In the genomic region with DNA sequence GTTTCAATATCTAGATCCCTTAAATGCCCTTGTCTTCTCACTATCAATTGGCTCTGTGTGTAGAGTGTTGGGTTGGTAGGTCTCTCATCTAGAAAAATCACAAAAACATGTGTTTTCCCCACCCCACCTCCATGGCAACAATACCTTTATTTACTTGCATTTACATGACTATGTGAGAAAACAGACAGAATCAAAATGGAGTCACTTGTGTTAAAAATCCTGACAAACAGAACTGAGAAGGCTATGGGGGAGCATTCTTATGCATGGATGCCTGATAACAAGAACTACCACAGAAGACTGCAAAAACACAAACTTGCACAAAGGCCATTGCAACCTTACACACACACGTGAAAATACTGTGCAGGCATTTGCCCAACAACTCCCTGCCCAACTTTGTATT, we compare ENCODE assay signal across 32 cellular contexts.
"Had no signal": no experiment of that assay in that cellular context is flagged by ENCODE, and none has a peak within 500 bp of the region (broad histone marks: within the 10 kb centered on the region; RNA-seq: fewer than 3 reads in every experiment).

No MANE protein-coding gene starts in this region.

- DNase-seq: activated CD4-positive, alpha-beta memory T cell treated with anti-CD3 and anti-CD28 coated beads for 36 hours; activated CD4-positive, alpha-beta T cell treated with anti-CD3 and anti-CD28 coated beads for 36 hours; activated CD4-positive, alpha-beta T cell treated with anti-CD3 and anti-CD28 coated beads, Interleukin-2, amount 10 ng/mL, durations not matched to agents 24 days and 14 days; activated CD4-positive, CD25-positive, alpha-beta regulatory T cell; activated CD4-positive, CD25-positive, alpha-beta regulatory T cell treated with anti-CD3 and anti-CD28 coated beads, Interleukin-2, amount 50 U/mL, for 72 hours; activated CD8-positive, alpha-beta memory T cell treated with anti-CD3 and anti-CD28 coated beads, Interleukin-2, amount 10 ng/mL, durations not matched to agents 7 days and 5 days; activated CD8-positive, alpha-beta memory T cell treated with anti-CD3 and anti-CD28 coated beads, Interleukin-2, amount 50 U/mL, for 4 hours; activated CD8-positive, alpha-beta T cell treated with anti-CD3 and anti-CD28 coated beads, Interleukin-2, amount 10 ng/mL, durations not matched to agents 7 days and 5 days; activated effector memory CD4-positive, alpha-beta T cell treated with anti-CD3 and anti-CD28 coated beads, Interleukin-2, amount 50 U/mL, for 16 hours; activated naive CD4-positive, alpha-beta T cell treated with anti-CD3 and anti-CD28 coated beads for 36 hours; activated naive CD8-positive, alpha-beta T cell treated with anti-CD3 and anti-CD28 coated beads for 36 hours; activated naive CD8-positive, alpha-beta T cell treated with anti-CD3 and anti-CD28 coated beads, Interleukin-2, amount 50 U/mL, for 24 hours; activated T-cell treated with anti-CD3 and anti-CD28 coated beads, Interleukin-2, amount 50 U/mL, for 1 hour; activated T-cell treated with anti-CD3 and anti-CD28 coated beads, Interleukin-2, amount 50 U/mL, for 48 hours; adrenal gland; amygdala; aorta; body of pancreas; caudate nucleus; effector CD8-positive, alpha-beta T cell; foreskin keratinocyte; gastrocnemius medialis; heart right ventricle; T-helper 1 cell; T-helper 17 cell; T1000; WERI-Rb-1 had no signal

- H3K4me1 ChIP-seq: adrenal gland, body of pancreas, foreskin keratinocyte, gastrocnemius medialis, heart right ventricle had no signal

- H3K4me1 Mint-ChIP-seq: activated CD4-positive, alpha-beta T cell treated with anti-CD3 and anti-CD28 coated beads for 36 hours; activated CD4-positive, alpha-beta T cell treated with anti-CD3 and anti-CD28 coated beads, Interleukin-2, amount 10 ng/mL, durations not matched to agents 24 days and 14 days; activated CD8-positive, alpha-beta memory T cell treated with anti-CD3 and anti-CD28 coated beads, Interleukin-2, amount 10 ng/mL, durations not matched to agents 7 days and 5 days; activated naive CD4-positive, alpha-beta T cell treated with anti-CD3 and anti-CD28 coated beads, Interleukin-2, amount 50 U/mL, for 24 hours; activated naive CD8-positive, alpha-beta T cell treated with anti-CD3 and anti-CD28 coated beads for 36 hours; activated naive CD8-positive, alpha-beta T cell treated with anti-CD3 and anti-CD28 coated beads, Interleukin-2, amount 50 U/mL, for 24 hours; T-helper 17 cell had no signal

- H3K4me3 Mint-ChIP-seq: activated CD4-positive, alpha-beta memory T cell treated with anti-CD3 and anti-CD28 coated beads for 36 hours; activated CD4-positive, alpha-beta T cell treated with anti-CD3 and anti-CD28 coated beads for 36 hours; activated CD4-positive, alpha-beta T cell treated with anti-CD3 and anti-CD28 coated beads, Interleukin-2, amount 10 ng/mL, durations not matched to agents 24 days and 14 days; activated CD8-positive, alpha-beta memory T cell treated with anti-CD3 and anti-CD28 coated beads, Interleukin-2, amount 10 ng/mL, durations not matched to agents 7 days and 5 days; activated CD8-positive, alpha-beta T cell treated with anti-CD3 and anti-CD28 coated beads, Interleukin-2, amount 10 ng/mL, durations not matched to agents 7 days and 5 days; activated naive CD4-positive, alpha-beta T cell treated with anti-CD3 and anti-CD28 coated beads for 36 hours; activated naive CD4-positive, alpha-beta T cell treated with anti-CD3 and anti-CD28 coated beads, Interleukin-2, amount 50 U/mL, for 24 hours; activated naive CD8-positive, alpha-beta T cell treated with anti-CD3 and anti-CD28 coated beads for 36 hours; activated naive CD8-positive, alpha-beta T cell treated with anti-CD3 and anti-CD28 coated beads, Interleukin-2, amount 50 U/mL, for 24 hours; activated T-helper 1 cell treated with anti-CD3 and anti-CD28 coated beads, Interleukin-12 subunit alpha, Interleukin-12 subunit beta, Interleukin-2, Interleukin-4 antibody, amounts not matched to agents 30 ng/mL and 10 ng/mL and 1 ng/mL, durations not matched to agents 14 hours and 24 hours and 36 hours; T-helper 17 cell; T-helper 2 cell treated with Interferon-gamma antibody and Interleukin-4, amounts not matched to agents 5 μg/mL and 100 μg/mL, for 36 hours had no signal

- H3K9me3 Mint-ChIP-seq: activated naive CD4-positive, alpha-beta T cell treated with anti-CD3 and anti-CD28 coated beads, Interleukin-2, amount 50 U/mL, for 24 hours had no signal

- ATAC-seq: activated CD4-positive, alpha-beta T cell treated with anti-CD3 and anti-CD28 coated beads for 36 hours; activated CD8-positive, alpha-beta memory T cell treated with anti-CD3 and anti-CD28 coated beads, Interleukin-2, amount 10 ng/mL, durations not matched to agents 7 days and 5 days; activated CD8-positive, alpha-beta T cell treated with anti-CD3 and anti-CD28 coated beads, Interleukin-2, amount 10 ng/mL, durations not matched to agents 7 days and 5 days; activated naive CD8-positive, alpha-beta T cell treated with anti-CD3 and anti-CD28 coated beads, Interleukin-2, amount 50 U/mL, for 24 hours; body of pancreas; foreskin keratinocyte; gastrocnemius medialis; heart right ventricle; T-helper 17 cell had no signal

- H3K36me3 ChIP-seq: adrenal gland, gastrocnemius medialis, heart right ventricle, WERI-Rb-1 had no signal

- H3K36me3 Mint-ChIP-seq: activated CD4-positive, alpha-beta memory T cell treated with anti-CD3 and anti-CD28 coated beads for 36 hours; activated CD8-positive, alpha-beta memory T cell treated with anti-CD3 and anti-CD28 coated beads, Interleukin-2, amount 10 ng/mL, durations not matched to agents 7 days and 5 days; activated naive CD4-positive, alpha-beta T cell treated with anti-CD3 and anti-CD28 coated beads, Interleukin-2, amount 50 U/mL, for 24 hours; activated naive CD8-positive, alpha-beta T cell treated with anti-CD3 and anti-CD28 coated beads for 36 hours had no signal

- H3K27ac ChIP-seq: adrenal gland, body of pancreas, epithelial cell of prostate, foreskin keratinocyte, gastrocnemius medialis, heart right ventricle had no signal

- H3K9me3 ChIP-seq: body of pancreas, gastrocnemius medialis, heart right ventricle had no signal

- H3K27ac Mint-ChIP-seq: activated CD4-positive, alpha-beta memory T cell treated with anti-CD3 and anti-CD28 coated beads for 36 hours; activated CD4-positive, alpha-beta T cell treated with anti-CD3 and anti-CD28 coated beads for 36 hours; activated CD4-positive, alpha-beta T cell treated with anti-CD3 and anti-CD28 coated beads, Interleukin-2, amount 10 ng/mL, durations not matched to agents 24 days and 14 days; activated CD8-positive, alpha-beta memory T cell treated with anti-CD3 and anti-CD28 coated beads, Interleukin-2, amount 10 ng/mL, durations not matched to agents 7 days and 5 days; activated CD8-positive, alpha-beta T cell treated with anti-CD3 and anti-CD28 coated beads, Interleukin-2, amount 10 ng/mL, durations not matched to agents 7 days and 5 days; activated naive CD4-positive, alpha-beta T cell treated with anti-CD3 and anti-CD28 coated beads for 36 hours; activated naive CD4-positive, alpha-beta T cell treated with anti-CD3 and anti-CD28 coated beads, Interleukin-2, amount 50 U/mL, for 24 hours; activated naive CD8-positive, alpha-beta T cell treated with anti-CD3 and anti-CD28 coated beads for 36 hours; activated naive CD8-positive, alpha-beta T cell treated with anti-CD3 and anti-CD28 coated beads, Interleukin-2, amount 50 U/mL, for 24 hours; activated T-helper 1 cell treated with anti-CD3 and anti-CD28 coated beads, Interleukin-12 subunit alpha, Interleukin-12 subunit beta, Interleukin-2, Interleukin-4 antibody, amounts not matched to agents 30 ng/mL and 10 ng/mL and 1 ng/mL, durations not matched to agents 14 hours and 24 hours and 36 hours; activated T-helper 2 cell treated with anti-CD3 and anti-CD28 coated beads, Interferon-gamma antibody, Interleukin-2, Interleukin-4, amounts not matched to agents 10 μg/mL and 5 μg/mL and 100 μg/mL, durations not matched to agents 14 hours and 24 hours and 36 hours; T-helper 17 cell; T-helper 2 cell treated with Interferon-gamma antibody and Interleukin-4, amounts not matched to agents 5 μg/mL and 100 μg/mL, for 36 hours had no signal

- H3K27me3 ChIP-seq: adrenal gland, body of pancreas, foreskin keratinocyte, gastrocnemius medialis, heart right ventricle had no signal

- H3K4me3 ChIP-seq: adrenal gland, body of pancreas, gastrocnemius medialis, heart right ventricle had no signal

- H3K27me3 Mint-ChIP-seq: activated CD4-positive, alpha-beta memory T cell treated with anti-CD3 and anti-CD28 coated beads for 36 hours; activated CD4-positive, alpha-beta T cell treated with anti-CD3 and anti-CD28 coated beads for 36 hours; activated CD4-positive, alpha-beta T cell treated with anti-CD3 and anti-CD28 coated beads, Interleukin-2, amount 10 ng/mL, durations not matched to agents 24 days and 14 days; activated CD8-positive, alpha-beta memory T cell treated with anti-CD3 and anti-CD28 coated beads, Interleukin-2, amount 10 ng/mL, durations not matched to agents 7 days and 5 days; activated naive CD4-positive, alpha-beta T cell treated with anti-CD3 and anti-CD28 coated beads, Interleukin-2, amount 50 U/mL, for 24 hours; activated naive CD8-positive, alpha-beta T cell treated with anti-CD3 and anti-CD28 coated beads for 36 hours; activated naive CD8-positive, alpha-beta T cell treated with anti-CD3 and anti-CD28 coated beads, Interleukin-2, amount 50 U/mL, for 24 hours; T-helper 17 cell had no signal
